Comparison of ENCODE assay signal across 8 cellular contexts in the genomic region with DNA sequence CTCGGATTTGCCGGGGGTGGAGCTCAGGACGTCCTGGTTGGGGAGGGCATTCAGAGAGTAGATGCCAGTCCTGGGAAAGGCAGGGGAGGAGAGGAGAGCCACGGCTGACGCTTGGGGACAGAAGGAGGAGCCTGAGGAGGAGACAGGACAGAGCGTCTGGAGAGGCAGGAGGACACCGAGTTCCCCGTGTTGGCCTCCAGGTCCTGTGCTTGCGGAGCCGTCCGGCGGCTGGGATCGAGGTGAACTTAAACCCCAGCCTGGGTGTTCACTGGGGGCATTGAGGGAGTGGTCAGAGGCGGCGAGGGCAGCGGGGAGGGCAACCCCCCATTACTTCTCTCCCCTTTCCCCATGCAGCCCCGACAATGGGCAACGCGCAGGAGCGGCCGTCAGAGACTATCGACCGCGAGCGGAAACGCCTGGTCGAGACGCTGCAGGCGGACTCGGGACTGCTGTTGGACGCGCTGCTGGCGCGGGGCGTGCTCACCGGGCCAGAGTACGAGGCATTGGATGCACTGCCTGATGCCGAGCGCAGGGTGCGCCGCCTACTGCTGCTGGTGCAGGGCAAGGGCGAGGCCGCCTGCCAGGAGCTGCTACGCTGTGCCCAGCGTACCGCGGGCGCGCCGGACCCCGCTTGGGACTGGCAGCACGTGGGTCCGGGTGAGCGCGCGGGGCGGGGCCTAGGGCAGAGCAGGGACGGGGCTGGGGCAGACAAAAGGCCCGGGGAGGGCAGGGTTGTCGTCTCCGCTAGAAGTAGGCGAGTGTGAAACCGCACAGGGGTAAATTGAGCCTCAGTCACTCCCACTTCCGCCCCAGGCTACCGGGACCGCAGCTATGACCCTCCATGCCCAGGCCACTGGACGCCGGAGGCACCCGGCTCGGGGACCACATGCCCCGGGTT. TPM values are rescaled to one million over a fixed set of nuclear protein-coding genes. Genes with fewer than 3 reads are reported as not detected.
DNase-seq lines count a peak whose midpoint lies in the region; ATAC-seq and TF ChIP-seq lines count a peak whose summit lies in the region.

No MANE protein-coding gene starts in this region.

- peaks cover 55 to 80% (median 66%) of the 10 kb centered on the region in 4 donors for H3K4me1 ChIP-seq in stomach

- TF ChIP-seq EP300 in stomach (IDR thresholded peaks at IDR 0.05) = no peak

- DNase-seq in activated T-cell treated with anti-CD3 and anti-CD28 coated beads for 1 hour (ENCODE audit: low read depth) = peak; percentile 51
- DNase-seq in activated T-cell treated with anti-CD3 and anti-CD28 coated beads for 4 hours = no peak
- DNase-seq in NCI-H526 treated with DMSO at 0.1 percent for 48 hours (lab: John Stamatoyannopoulos, UW) = peak; percentile 56
- DNase-seq in activated CD8-positive, alpha-beta memory T cell treated with anti-CD3 and anti-CD28 coated beads, Interleukin-2, amount 50 U/mL, for 48 hours = peak; percentile 83
- DNase-seq in epidermal melanocyte (ENCODE audit: insufficient read length, low spot score) = peak; percentile 96
- peak; percentile 96 for DNase-seq in mesenteric fat pad (ENCODE audit: low spot score)
- peak; percentile 94 for DNase-seq in stomach

- H3K4me3 ChIP-seq in stomach = peak overlapping the region; percentile 43 to 52 (median 49)

- peaks cover 0 to 7% (median 1%) of the 10 kb centered on the region in 4 donors for H3K36me3 ChIP-seq in stomach

- WGBS in stomach, 5 donors = 0 to 2% (median 1%) methylated on average over 23 to 71 of the region's 71 CpGs

- ATAC-seq in HG03108 (IDR thresholded peaks at IDR 0.05; ENCODE audit: unreplicated experiment) = peak; percentile 38

- peak overlapping the region; percentile 63 to 92 (median 89) for H3K27ac ChIP-seq in stomach

- peak in 1 of 4 donors; percentile 69 for TF ChIP-seq POLR2A in stomach (IDR thresholded peaks at IDR 0.05)

- no peaks in the 10 kb centered on the region for H3K9me3 ChIP-seq in stomach

- peak in 4 of 7 experiments; percentile 13 to 44 (median 24) for TF ChIP-seq CTCF in stomach (IDR thresholded peaks at IDR 0.05)

- peaks cover 0 to 34% (median 0%) of the 10 kb centered on the region in 3 donors for H3K27me3 ChIP-seq in stomach

- intact Hi-C loops in stomach (cut with DNase I; ENCODE audit: low total_unique reads) = no loop called here

RNA-seq across cellular contexts. Expression of a gene that starts 3.7 kb away (rescaled TPM):
- 31.3 TPM for total RNA-seq in mesenteric fat pad
- 100 to 1,000 TPM in 1 of 5 donors, 10 to 100 TPM in 4; 11.4 to 492 (median 39.4) TPM for total RNA-seq in stomach
- 10 to 100 TPM; 17.2 to 59.7 (median 21.5) TPM for polyA plus RNA-seq in stomach

RNA-seq across cellular contexts. Expression of a gene that starts 9.5 kb away (rescaled TPM):
- total RNA-seq in mesenteric fat pad (29.7 TPM), stomach (100 to 1,000 TPM in 1 of 5 donors, 10 to 100 TPM in 3, 1 to 10 TPM in 1; 9.5 to 630 (median 36.5) TPM)
- 10 to 100 TPM; 23.8 to 65.4 (median 27.9) TPM for polyA plus RNA-seq in stomach

RNA-seq across cellular contexts. Expression of a gene that starts 9.7 kb away (rescaled TPM):
- total RNA-seq in mesenteric fat pad = 14.5 TPM
- 100 to 1,000 TPM in 1 of 5 donors, 10 to 100 TPM in 4; 13.2 to 156 (median 24.0) TPM for total RNA-seq in stomach
- 10 to 100 TPM in 1 of 3 donors, 1 to 10 TPM in 2; 8.5 to 25.7 (median 9.5) TPM for polyA plus RNA-seq in stomach

RNA-seq across cellular contexts. Expression of a gene that starts 14.3 kb away (rescaled TPM):
- 7.8 TPM for total RNA-seq in mesenteric fat pad
- total RNA-seq in stomach = 100 to 1,000 TPM in 1 of 5 donors, 10 to 100 TPM in 3, 1 to 10 TPM in 1; 5.5 to 412 (median 51.3) TPM
- polyA plus RNA-seq in stomach = 10 to 100 TPM in 2 of 3 donors, 1 to 10 TPM in 1; 8.3 to 18.3 (median 10.7) TPM

RNA-seq across cellular contexts. Expression of a gene that starts 14.3 kb away (rescaled TPM):
- 19.7 TPM for total RNA-seq in mesenteric fat pad
- total RNA-seq in stomach = 100 to 1,000 TPM in 1 of 5 donors, 10 to 100 TPM in 4; 10.6 to 112 (median 38.4) TPM
- 10 to 100 TPM; 18.9 to 39.4 (median 34.8) TPM for polyA plus RNA-seq in stomach
